ENCODE assay signal across 18 cellular contexts in genomic region chr13:76552807-76553206, GRCh38.
DNase-seq lines count a peak whose midpoint lies in the region; ATAC-seq and TF ChIP-seq lines count a peak whose summit lies in the region.
"Had no signal": no experiment of that assay in that cellular context is flagged by ENCODE, and none has a peak within 500 bp of the region (broad histone marks: within the 10 kb centered on the region; RNA-seq: fewer than 3 reads in every experiment).

No MANE protein-coding gene starts in this region.

- H3K4me2 ChIP-seq in mesenchymal stem cell (ENCODE audit: low read length, poor library complexity, severe bottlenecking), result no peak overlapping the region

- H3K18ac ChIP-seq in mesenchymal stem cell (ENCODE audit: low read depth in 1 of 2, low read length in 2 of 2), result no peak overlapping the region

- H3K9ac ChIP-seq in mesenchymal stem cell (ENCODE audit: low read length), result no peak overlapping the region
- H3K9ac ChIP-seq: GM23248 had no signal

- no peak overlapping the region for H2BK120ac ChIP-seq in mesenchymal stem cell (ENCODE audit: low read depth, low read length)

- peak; percentile 1 for DNase-seq in ELR (ENCODE audit: low read depth)
- DNase-seq in cardiac fibroblast (ENCODE audit: low read depth in 2 of 2), result peak; percentile 1 to 25
- peak; percentile 17 for DNase-seq in fibroblast of pulmonary artery (ENCODE audit: low read depth)
- no peak for DNase-seq in DMS53 (lab: John Stamatoyannopoulos, UW)
- no peak for DNase-seq in mesenchymal stem cell
- DNase-seq in activated CD8-positive, alpha-beta memory T cell treated with anti-CD3 and anti-CD28 coated beads, Interleukin-2, amount 50 U/mL, for 4 hours, result no peak
- DNase-seq: AML-193; Caco-2; CD4-positive, alpha-beta T cell; DMS153; DMS79 treated with DMSO at 0.1 percent for 48 hours; GM23248; HFFc6; IMR-90 had no signal

- no peaks in the 10 kb centered on the region for H3K9me3 ChIP-seq in mesenchymal stem cell (ENCODE audit: control insufficient read depth, low read length)
- H3K9me3 ChIP-seq: Caco-2 had no signal

- no peak overlapping the region for H3K27ac ChIP-seq in mesenchymal stem cell (ENCODE audit: low read length, poor library complexity, severe bottlenecking)
- H3K27ac ChIP-seq: C4-2B, GM23248 had no signal

- no peak overlapping the region for H3K23ac ChIP-seq in mesenchymal stem cell (ENCODE audit: low read length in 2 of 2)

- no peak overlapping the region for H2BK5ac ChIP-seq in mesenchymal stem cell (ENCODE audit: low read depth, low read length, poor library complexity, severe bottlenecking)

- no peak overlapping the region for H3K14ac ChIP-seq in mesenchymal stem cell (ENCODE audit: low read length in 2 of 2)

- WGBS in mesenchymal stem cell, result 100% methylated on average over 1 of the region's 1 CpG

- no peak overlapping the region for H2BK12ac ChIP-seq in mesenchymal stem cell (ENCODE audit: low read length in 2 of 2)

- no peak for ATAC-seq in GM19395 (IDR thresholded peaks at IDR 0.05; ENCODE audit: unreplicated experiment)
- ATAC-seq: HCT116, K562 had no signal

- H3K4me3 ChIP-seq in cardiac fibroblast (replicated peaks in 1 of 2; ENCODE audit: low read depth in 2 of 2, low read length in 2 of 2) (no peak overlapping the region), fibroblast of pulmonary artery (replicated peaks; ENCODE audit: low read depth, low read length) (no peak overlapping the region), mesenchymal stem cell (ENCODE audit: insufficient read depth in 1 of 2, low read depth in 1 of 2, low read length in 2 of 2) (no peak overlapping the region)
- H3K4me3 ChIP-seq: GM23248, K562 had no signal

- no peaks in the 10 kb centered on the region for H3K79me1 ChIP-seq in mesenchymal stem cell (replicated peaks; ENCODE audit: low read length, poor library complexity, severe bottlenecking)

- no peak overlapping the region for H2AK5ac ChIP-seq in mesenchymal stem cell (ENCODE audit: low read length, severe bottlenecking)

- H2AFZ ChIP-seq in mesenchymal stem cell (ENCODE audit: low read depth, low read length), result no peak overlapping the region
- H2AFZ ChIP-seq: GM23248 had no signal

- H4K8ac ChIP-seq in mesenchymal stem cell (ENCODE audit: low read length), result no peak overlapping the region

- H2BK15ac ChIP-seq in mesenchymal stem cell (ENCODE audit: low read depth, poor library complexity, severe bottlenecking), result no peak overlapping the region

- H4K91ac ChIP-seq in mesenchymal stem cell (ENCODE audit: low read length), result no peak overlapping the region

- no peaks in the 10 kb centered on the region for H3K36me3 ChIP-seq in mesenchymal stem cell (ENCODE audit: control insufficient read depth in 1 of 2, insufficient read depth in 2 of 2, low read depth in 1 of 2, low read length in 2 of 2)

- H3K27me3 ChIP-seq in mesenchymal stem cell (ENCODE audit: control insufficient read depth in 1 of 2, insufficient read depth in 1 of 2, low read length in 2 of 2), result no peaks in the 10 kb centered on the region

- TF ChIP-seq CTCF in cardiac fibroblast (IDR thresholded peaks at IDR 0.05; ENCODE audit: low read depth, low read length), result no peak
- no peak for TF ChIP-seq CTCF in fibroblast of pulmonary artery (IDR thresholded peaks at IDR 0.05; ENCODE audit: low read length, missing control alignments)

- H3K4me1 ChIP-seq in mesenchymal stem cell (ENCODE audit: control insufficient read depth, insufficient read depth, low read depth, low read length), result no peaks in the 10 kb centered on the region
- H3K4me1 ChIP-seq: Caco-2 had no signal

- no peak overlapping the region for H3K4ac ChIP-seq in mesenchymal stem cell (ENCODE audit: low read depth in 1 of 2, low read length in 2 of 2)

Comparison
In these comparisons a context has a peak if more than half of its experiments do, and no peak if none do; other contexts are left out.
1. DNase-seq: peak in ELR (single experiment), cardiac fibroblast (2 of 2) and fibroblast of pulmonary artery (single experiment); none in DMS53 (single experiment), mesenchymal stem cell (single experiment) and activated CD8-positive, alpha-beta memory T cell treated with anti-CD3 and anti-CD28 coated beads, Interleukin-2, amount 50 U/mL, for 4 hours (single experiment).